In genomic region chr1:111448482-111448917, GRCh38 we compare ENCODE assay signal across 8 cellular contexts. TPM values are rescaled to one million over a fixed set of nuclear protein-coding genes. Genes with fewer than 3 reads are reported as not detected.
A peak's percentile ranks its signal among the peaks of the same experiment; 100 is the strongest.
DNase-seq lines count a peak whose midpoint lies in the region; ATAC-seq and TF ChIP-seq lines count a peak whose summit lies in the region.

No MANE protein-coding gene starts in this region.

- H3K27me3 ChIP-seq in testis, result no peaks in the 10 kb centered on the region

- 0 to 2% methylated on average over 23 to 24 of the region's 25 CpGs for WGBS in testis, 2 donors

- H3K27ac ChIP-seq in RWPE1 (peak overlapping the region; percentile 80), testis (peak overlapping the region in 1 of 2 donors; percentile 85)

- peaks cover 67% of the 10 kb centered on the region for H3K4me1 Mint-ChIP-seq in central memory CD8-positive, alpha-beta T cell
- peaks cover 46% of the 10 kb centered on the region for H3K4me1 Mint-ChIP-seq in memory B cell

- peak overlapping the region; percentile 99 for H3K27ac Mint-ChIP-seq in central memory CD8-positive, alpha-beta T cell (ENCODE audit: low read depth)
- peak overlapping the region; percentile 100 for H3K27ac Mint-ChIP-seq in memory B cell

- TF ChIP-seq CTCF in GM12864 (IDR thresholded peaks at IDR 0.05; ENCODE audit: low read depth, low read length, missing control alignments) (no peak), HFF-Myc (IDR thresholded peaks at IDR 0.05; ENCODE audit: low read depth, low read length, missing control alignments) (no peak), RWPE1 (conservative IDR thresholded peaks at IDR 0.05; ENCODE audit: low read depth) (no peak), testis (IDR thresholded peaks at IDR 0.05) (no peak)

- peaks cover 41% of the 10 kb centered on the region for H3K36me3 Mint-ChIP-seq in central memory CD8-positive, alpha-beta T cell (ENCODE audit: insufficient read depth)
- H3K36me3 Mint-ChIP-seq in memory B cell, result peaks cover 27% of the 10 kb centered on the region

- CTCF ChIA-PET in RWPE1 (lab: Yijun Ruan, JAX), result no interaction called here

- peak overlapping the region; percentile 96 for H3K4me3 ChIP-seq in GM12864 (ENCODE audit: low read depth, low read length)
- H3K4me3 ChIP-seq in HFF-Myc (replicated peaks; ENCODE audit: low read depth, low read length), result peak overlapping the region; percentile 96
- H3K4me3 ChIP-seq in testis, result peak overlapping the region; percentile 83 to 98

- intact Hi-C loops in testis (cut with DNase I; ENCODE audit: low total_unique reads), result no loop called here

- H3K4me1 ChIP-seq in testis, result peaks cover 21% of the 10 kb centered on the region

- TF ChIP-seq POLR2A in testis (IDR thresholded peaks at IDR 0.05), result no peak

- DNase-seq in GM12864 (ENCODE audit: low read depth) (no peak), HFF-Myc (ENCODE audit: extremely low read depth, low read depth) (no peak), RWPE1 (ENCODE audit: low spot score) (peak; percentile 80), memory B cell (ENCODE audit: low spot score in 2 of 2) (no peak), testis (no peak), NCI-H345 (lab: John Stamatoyannopoulos, UW) (no peak)
- peak in 1 of 2 donors; percentile 32 for DNase-seq in central memory CD8-positive, alpha-beta T cell (ENCODE audit: low spot score in 2 of 2)

- ATAC-seq in central memory CD8-positive, alpha-beta T cell (replicated peaks; ENCODE audit: extremely low read depth, poor library complexity, severe bottlenecking), result peak; percentile 35
- peak; percentile 27 for ATAC-seq in memory B cell (ENCODE audit: low read depth)
- ATAC-seq in GM18520 (IDR thresholded peaks at IDR 0.05; ENCODE audit: unreplicated experiment), result no peak

- H3K36me3 ChIP-seq in testis (ENCODE audit: low read depth, missing control alignments), result no peaks in the 10 kb centered on the region

- no peaks in the 10 kb centered on the region for H3K27me3 Mint-ChIP-seq in central memory CD8-positive, alpha-beta T cell
- no peaks in the 10 kb centered on the region for H3K27me3 Mint-ChIP-seq in memory B cell

- no peaks in the 10 kb centered on the region for H3K9me3 ChIP-seq in testis

- no peaks in the 10 kb centered on the region for H3K9me3 Mint-ChIP-seq in central memory CD8-positive, alpha-beta T cell
- H3K9me3 Mint-ChIP-seq in memory B cell, result no peaks in the 10 kb centered on the region

- POLR2A ChIA-PET in RWPE1 (lab: Yijun Ruan, JAX; ENCODE audit: low non-redundant PET), result no interaction called here

- peak overlapping the region; percentile 100 for H3K4me3 Mint-ChIP-seq in central memory CD8-positive, alpha-beta T cell
- H3K4me3 Mint-ChIP-seq in memory B cell, result peak overlapping the region; percentile 100

RNA-seq across cellular contexts. Expression of gene WDR77, which starts 0.6 kb away (rescaled TPM):
- total RNA-seq in testis, result 10 to 100 TPM; 32.6 to 33.8 TPM
- 33.7 TPM for polyA plus RNA-seq in testis (ENCODE audit: insufficient read depth, low read depth, low replicate concordance)

RNA-seq across cellular contexts. Expression of gene ATP5PB, which starts 0.8 kb away (rescaled TPM):
- 100 to 1,000 TPM; 183 to 188 TPM for total RNA-seq in testis
- 419 TPM for polyA plus RNA-seq in testis (ENCODE audit: insufficient read depth, low read depth, low replicate concordance)

RNA-seq across cellular contexts. Expression of gene OVGP1, which starts 21.0 kb away (rescaled TPM):
- 10 to 100 TPM in 1 of 2 donors, 1 to 10 TPM in 1; 6.8 to 19.4 TPM for total RNA-seq in testis
- polyA plus RNA-seq in testis (ENCODE audit: insufficient read depth, low read depth, low replicate concordance), result 9.3 TPM

RNA-seq across cellular contexts. Expression of gene C1orf162, which starts 25.3 kb away (rescaled TPM):
- 1 to 10 TPM; 5.4 to 6.9 TPM for total RNA-seq in testis
- 15.4 TPM for polyA plus RNA-seq in testis (ENCODE audit: insufficient read depth, low read depth, low replicate concordance)

RNA-seq across cellular contexts. Expression of gene ADORA3, which starts 54.9 kb away (rescaled TPM):
- total RNA-seq in testis, result 1 to 10 TPM; 2.8 to 3.8 TPM
- polyA plus RNA-seq in testis (ENCODE audit: insufficient read depth, low read depth, low replicate concordance), result 2.5 TPM
